14 cellular contexts compared by ENCODE assay signal in genomic region chr12:56494106-56494415, GRCh38. TPM values are rescaled to one million over a fixed set of nuclear protein-coding genes. Genes with fewer than 3 reads are reported as not detected.
"Had no signal": no experiment of that assay in that cellular context is flagged by ENCODE, and none has a peak within 500 bp of the region (broad histone marks: within the 10 kb centered on the region; RNA-seq: fewer than 3 reads in every experiment).

No MANE protein-coding gene starts in this region.

RNA-seq across cellular contexts. Expression of gene MIP, which starts 39.6 kb away (rescaled TPM):
- total RNA-seq: stomach, subcutaneous adipose tissue, suprapubic skin, temporal lobe, thoracic aorta, thyroid gland, tibial nerve, transverse colon, upper lobe of left lung, upper lobe of right lung, ureter, urinary bladder, uterus, vagina had no signal
- polyA plus RNA-seq: stomach, urinary bladder had no signal
